Comparison of ENCODE assay signal across 11 cellular contexts in the genomic region with DNA sequence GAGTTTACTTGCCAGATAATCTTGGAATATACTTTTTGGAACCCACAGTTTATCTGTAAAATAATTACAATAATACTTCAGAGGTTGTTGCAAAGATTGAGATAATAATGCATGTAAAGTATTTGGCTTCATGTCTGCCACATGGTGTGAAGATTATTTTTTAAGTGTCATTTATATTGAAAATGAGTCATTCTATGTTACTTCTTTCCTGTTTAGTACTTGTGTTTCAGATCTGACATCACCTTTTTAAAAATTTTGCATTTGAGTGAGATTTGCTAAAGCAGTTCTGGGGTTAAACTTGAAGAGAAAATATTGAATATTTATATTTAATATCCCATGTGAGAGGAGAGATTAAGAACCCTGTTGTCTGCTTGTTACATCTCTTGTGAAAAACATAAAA. TPM values are rescaled to one million over a fixed set of nuclear protein-coding genes. Genes with fewer than 3 reads are reported as not detected.
A peak's percentile ranks its signal among the peaks of the same experiment; 100 is the strongest.
DNase-seq lines count a peak whose midpoint lies in the region; ATAC-seq and TF ChIP-seq lines count a peak whose summit lies in the region.
"Had no signal": no experiment of that assay in that cellular context is flagged by ENCODE, and none has a peak within 500 bp of the region (broad histone marks: within the 10 kb centered on the region; RNA-seq: fewer than 3 reads in every experiment).

No MANE protein-coding gene starts in this region.

- no peak overlapping the region for H2AFZ ChIP-seq in osteoblast (ENCODE audit: low read length)

- no peak overlapping the region for H3K9ac ChIP-seq in adipocyte (ENCODE audit: low read length)

- H3K4me3 ChIP-seq in CD4-positive, alpha-beta memory T cell (ENCODE audit: low read length in 2 of 2) = no peak overlapping the region
- H3K4me3 ChIP-seq in HEK293 (ENCODE audit: low read depth, low read length) = no peak overlapping the region
- no peak overlapping the region for H3K4me3 ChIP-seq in adipocyte (ENCODE audit: low read length)
- H3K4me3 ChIP-seq in osteoblast (ENCODE audit: insufficient read depth, low read length) = no peak overlapping the region

- H3K9me3 ChIP-seq in CD4-positive, alpha-beta memory T cell (ENCODE audit: control insufficient read depth in 1 of 2, low read length in 2 of 2) = no peaks in the 10 kb centered on the region
- H3K9me3 ChIP-seq in HEK293 (ENCODE audit: control insufficient read depth, insufficient read depth, low read depth, low read length) = no peaks in the 10 kb centered on the region
- no peaks in the 10 kb centered on the region for H3K9me3 ChIP-seq in adipocyte (ENCODE audit: control insufficient read depth, low read length)
- no peaks in the 10 kb centered on the region for H3K9me3 ChIP-seq in osteoblast (ENCODE audit: low read depth, low read length)

- H3K9me3 Mint-ChIP-seq in CD4-positive, alpha-beta memory T cell = no peaks in the 10 kb centered on the region
- H3K9me3 Mint-ChIP-seq: activated B cell treated with CpG ODN at 0.5 μM for 24 hours had no signal

- POLR2A ChIA-PET in CD4-positive, alpha-beta memory T cell (lab: Charles Lee; ENCODE audit: partially characterized antibody) = interaction anchor here (1.3 to 2.0 kb wide), 2 partner anchors 19 to 31 kb away, joined by 3 to 6 read pairs; a partner anchor contains a TSS
- POLR2A ChIA-PET in HEK293 (lab: Yijun Ruan, JAX) = interaction anchor here (1.6 kb wide), 1 partner anchor 31 kb away, joined by 3 read pairs; a partner anchor contains a TSS

- H3K4me3 Mint-ChIP-seq in CD4-positive, alpha-beta memory T cell = peak overlapping the region in 6 of 8 donors; percentile 6 to 64 (median 60)

- no peak overlapping the region for H3K27ac ChIP-seq in CD4-positive, alpha-beta memory T cell (ENCODE audit: low read depth, low read length)
- H3K27ac ChIP-seq in HEK293 (ENCODE audit: extremely low read depth, low read depth, low read length) = no peak overlapping the region
- H3K27ac ChIP-seq in osteoblast (ENCODE audit: low read depth, low read length) = peak overlapping the region; percentile 90

- DNase-seq in CD4-positive, alpha-beta memory T cell = no peak
- peak; percentile 15 for DNase-seq in adipocyte (ENCODE audit: low read depth)
- DNase-seq in osteoblast (ENCODE audit: insufficient read length, low spot score, missing footprints) = peak; percentile 55
- no peak for DNase-seq in medulla oblongata (ENCODE audit: extremely low spot score)
- DNase-seq in NCI-H226 = no peak
- no peak for DNase-seq in ACHN
- DNase-seq: activated B cell treated with CpG ODN at 0.5 μM for 24 hours, glutamatergic neuron, NCI-H187 treated with DMSO at 0.1 percent for 48 hours had no signal

- H3K27ac Mint-ChIP-seq in CD4-positive, alpha-beta memory T cell = peak overlapping the region in 4 of 7 donors; percentile 49 to 73 (median 66)
- H3K27ac Mint-ChIP-seq: activated B cell treated with CpG ODN at 0.5 μM for 24 hours had no signal

- H3K27me3 Mint-ChIP-seq in CD4-positive, alpha-beta memory T cell = no peaks in the 10 kb centered on the region
- H3K27me3 Mint-ChIP-seq: activated B cell treated with CpG ODN at 0.5 μM for 24 hours had no signal

- TF ChIP-seq CTCF in HEK293 (tag by site-specific recombination; IDR thresholded peaks at IDR 0.05) (no peak), osteoblast (IDR thresholded peaks at IDR 0.05; ENCODE audit: extremely low read depth, low read depth, low read length) (no peak)

- peaks cover 26% of the 10 kb centered on the region for H4K20me1 ChIP-seq in osteoblast (ENCODE audit: insufficient read depth, low read length)

- H3K4me1 ChIP-seq in CD4-positive, alpha-beta memory T cell (ENCODE audit: insufficient read depth, low read length) = peaks cover 67% of the 10 kb centered on the region
- H3K4me1 ChIP-seq in HEK293 (ENCODE audit: control insufficient read depth, insufficient read depth, low read length) = peaks cover 35% of the 10 kb centered on the region
- H3K4me1 ChIP-seq in adipocyte (ENCODE audit: control insufficient read depth, insufficient read depth, low read length) = peaks cover 55% of the 10 kb centered on the region
- peaks cover 58% of the 10 kb centered on the region for H3K4me1 ChIP-seq in osteoblast (ENCODE audit: insufficient read depth, low read length)

- ATAC-seq in HG02884 (IDR thresholded peaks at IDR 0.05; ENCODE audit: unreplicated experiment) = no peak

- H3K79me2 ChIP-seq in osteoblast (ENCODE audit: insufficient read depth, low read length) = peaks cover 90% of the 10 kb centered on the region

- peaks cover 7 to 10% of the 10 kb centered on the region in 2 donors for H3K36me3 Mint-ChIP-seq in CD4-positive, alpha-beta memory T cell

- H3K27me3 ChIP-seq in CD4-positive, alpha-beta memory T cell (ENCODE audit: insufficient read depth, low read length) = no peaks in the 10 kb centered on the region
- H3K27me3 ChIP-seq in adipocyte (replicated peaks; ENCODE audit: control insufficient read depth, insufficient read depth, low read length) (no peaks in the 10 kb centered on the region), osteoblast (ENCODE audit: insufficient read depth, low read length) (no peaks in the 10 kb centered on the region)

- in situ Hi-C loops in ACHN (cut with HindIII; ENCODE audit: low pct_ligation_motif_present, low pct_unique_long_range_greater_than_20kb, low sequenced_read_pairs) = no loop called here

- intact Hi-C loops in CD4-positive, alpha-beta memory T cell (cut with micrococcal nuclease) = no loop called here

- CTCF ChIA-PET in CD4-positive, alpha-beta memory T cell (lab: Charles Lee; ENCODE audit: partially characterized antibody) = interaction anchor here (0.7 to 4.6 kb wide), 2 partner anchors 50 to 58 kb away, joined by 3 to 23 read pairs; no protein-coding TSS in a partner anchor
- CTCF ChIA-PET in HEK293 (lab: Yijun Ruan, JAX) = interaction anchor here (0.6 to 1.0 kb wide), 2 partner anchors 126 to 659 kb away, joined by 4 read pairs; no protein-coding TSS in a partner anchor

- no peaks in the 10 kb centered on the region for H3K36me3 ChIP-seq in CD4-positive, alpha-beta memory T cell (ENCODE audit: insufficient read depth, low read length)
- no peaks in the 10 kb centered on the region for H3K36me3 ChIP-seq in HEK293 (ENCODE audit: control insufficient read depth in 2 of 2, insufficient read depth in 1 of 2, low read length in 2 of 2)
- H3K36me3 ChIP-seq in adipocyte (ENCODE audit: control insufficient read depth, insufficient read depth, low read length, severe bottlenecking) = no peaks in the 10 kb centered on the region
- no peaks in the 10 kb centered on the region for H3K36me3 ChIP-seq in osteoblast (ENCODE audit: insufficient read depth, low read length)

- H3K4me1 Mint-ChIP-seq in CD4-positive, alpha-beta memory T cell = peaks cover 48 to 87% (median 67%) of the 10 kb centered on the region in 4 donors

- H3K4me2 ChIP-seq in osteoblast (ENCODE audit: insufficient read depth, low read length) = peak overlapping the region; percentile 84

TF ChIP-seq in HEK293, 187 proteins besides CTCF, POLR2A, EP300 and RAD21 (continues in another document):
- TF ChIP-seq ZNF157 (tag by site-specific recombination; IDR thresholded peaks at IDR 0.05) (no peak), ZNF561 (tag by site-specific recombination; IDR thresholded peaks at IDR 0.05; ENCODE audit: borderline replicate concordance) (no peak), KLF10 (tag by site-specific recombination; IDR thresholded peaks at IDR 0.05) (peak; percentile 29; the same call in 1 of the 2 replicates), ZNF266 (tag by site-specific recombination; IDR thresholded peaks at IDR 0.05; ENCODE audit: low read depth) (no peak), ZNF629 (tag by site-specific recombination; IDR thresholded peaks at IDR 0.05) (peak; percentile 62), ZNF529 (tag by site-specific recombination; IDR thresholded peaks at IDR 0.05; ENCODE audit: insufficient replicate concordance) (no peak), ZNF350 (tag by site-specific recombination; IDR thresholded peaks at IDR 0.05) (no peak), ZNF660 (tag by site-specific recombination; IDR thresholded peaks at IDR 0.05) (no peak), ZNF133 (tag by site-specific recombination; IDR thresholded peaks at IDR 0.05) (no peak)
- TF ChIP-seq, protein P1, sequence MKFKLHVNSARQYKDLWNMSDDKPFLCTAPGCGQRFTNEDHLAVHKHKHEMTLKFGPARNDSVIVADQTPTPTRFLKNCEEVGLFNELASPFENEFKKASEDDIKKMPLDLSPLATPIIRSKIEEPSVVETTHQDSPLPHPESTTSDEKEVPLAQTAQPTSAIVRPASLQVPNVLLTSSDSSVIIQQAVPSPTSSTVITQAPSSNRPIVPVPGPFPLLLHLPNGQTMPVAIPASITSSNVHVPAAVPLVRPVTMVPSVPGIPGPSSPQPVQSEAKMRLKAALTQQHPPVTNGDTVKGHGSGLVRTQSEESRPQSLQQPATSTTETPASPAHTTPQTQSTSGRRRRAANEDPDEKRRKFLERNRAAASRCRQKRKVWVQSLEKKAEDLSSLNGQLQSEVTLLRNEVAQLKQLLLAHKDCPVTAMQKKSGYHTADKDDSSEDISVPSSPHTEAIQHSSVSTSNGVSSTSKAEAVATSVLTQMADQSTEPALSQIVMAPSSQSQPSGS (tag by site-specific recombination; IDR thresholded peaks at IDR 0.05; ENCODE audit: low read depth) = 0 out of 2 replicates have a peak, but pooled peaks have one; percentile 26
- TF ChIP-seq, protein P2, sequence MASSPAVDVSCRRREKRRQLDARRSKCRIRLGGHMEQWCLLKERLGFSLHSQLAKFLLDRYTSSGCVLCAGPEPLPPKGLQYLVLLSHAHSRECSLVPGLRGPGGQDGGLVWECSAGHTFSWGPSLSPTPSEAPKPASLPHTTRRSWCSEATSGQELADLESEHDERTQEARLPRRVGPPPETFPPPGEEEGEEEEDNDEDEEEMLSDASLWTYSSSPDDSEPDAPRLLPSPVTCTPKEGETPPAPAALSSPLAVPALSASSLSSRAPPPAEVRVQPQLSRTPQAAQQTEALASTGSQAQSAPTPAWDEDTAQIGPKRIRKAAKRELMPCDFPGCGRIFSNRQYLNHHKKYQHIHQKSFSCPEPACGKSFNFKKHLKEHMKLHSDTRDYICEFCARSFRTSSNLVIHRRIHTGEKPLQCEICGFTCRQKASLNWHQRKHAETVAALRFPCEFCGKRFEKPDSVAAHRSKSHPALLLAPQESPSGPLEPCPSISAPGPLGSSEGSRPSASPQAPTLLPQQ (tag by site-specific recombination; IDR thresholded peaks at IDR 0.05) = peak; percentile 47; the same call in 1 of the 2 replicates

RNA-seq across cellular contexts. Expression of a gene that starts 31.2 kb away (rescaled TPM):
- 100 to 1,000 TPM; 128 to 132 TPM for total RNA-seq in CD4-positive, alpha-beta memory T cell
- 100 to 1,000 TPM in 1 of 2 donors, 10 to 100 TPM in 1; 86.1 to 121 TPM for polyA plus RNA-seq in CD4-positive, alpha-beta memory T cell
- 259 and 273 TPM in 2 replicates for total RNA-seq in osteoblast

Comparison
In these comparisons a context has a peak if more than half of its experiments do, and no peak if none do; other contexts are left out.
1. DNase-seq: peak in adipocyte (single experiment) and osteoblast (single experiment); none in CD4-positive, alpha-beta memory T cell (0 of 5), medulla oblongata (single experiment), NCI-H226 (single experiment) and ACHN (single experiment).